Comparison of ENCODE assay signal across 24 cellular contexts in genomic region chr14:42045393-42045792, GRCh38.
"Had no signal": no experiment of that assay in that cellular context is flagged by ENCODE, and none has a peak within 500 bp of the region (broad histone marks: within the 10 kb centered on the region; RNA-seq: fewer than 3 reads in every experiment).

No MANE protein-coding gene starts in this region.

- ATAC-seq: mucosa of descending colon; naive thymus-derived CD4-positive, alpha-beta T cell; natural killer cell treated with Interleukin-12 subunit alpha and Interleukin-12 subunit beta and Interleukin-15 and Interleukin-18, amount 100 ng/mL, for 72 hours; right lobe of liver; stimulated activated memory B cell treated with anti-CD40 and anti-IgM and Interleukin-4, amounts not matched to agents 10 μg/mL and 1 μg/mL and 100 μg/mL, for 72 hours; stimulated activated naive CD8-positive, alpha-beta T cell treated with anti-CD3 and anti-CD28 coated beads, Interleukin-15, amount 100 ng/mL, for 72 hours had no signal

- H3K36me3 ChIP-seq: left ventricle myocardium inferior, ovary, right atrium auricular region, right lobe of liver, tibial nerve, uterus had no signal

- H3K4me2 ChIP-seq: smooth muscle cell had no signal

- H3K36me3 Mint-ChIP-seq: naive thymus-derived CD4-positive, alpha-beta T cell; stimulated activated memory B cell treated with anti-CD40 and anti-IgM and Interleukin-4, amounts not matched to agents 10 μg/mL and 1 μg/mL and 100 μg/mL, for 72 hours; type B pancreatic cell had no signal

- H3K27me3 ChIP-seq: ovary, right atrium auricular region, right lobe of liver, tibial nerve, uterus had no signal

- H3K27ac Mint-ChIP-seq: naive thymus-derived CD4-positive, alpha-beta T cell; natural killer cell treated with Interleukin-12 subunit alpha and Interleukin-12 subunit beta and Interleukin-15 and Interleukin-18, amount 100 ng/mL, for 72 hours; progenitor cell of endocrine pancreas; stimulated activated memory B cell treated with anti-CD40 and anti-IgM and Interleukin-4, amounts not matched to agents 10 μg/mL and 1 μg/mL and 100 μg/mL, for 72 hours; stimulated activated naive CD8-positive, alpha-beta T cell treated with anti-CD3 and anti-CD28 coated beads, Interleukin-15, amount 100 ng/mL, for 72 hours; type B pancreatic cell had no signal

- H3K4me3 ChIP-seq: left ventricle myocardium inferior, lung, mucosa of descending colon, ovary, right atrium auricular region, right lobe of liver, smooth muscle cell, tibial nerve, uterus had no signal

- DNase-seq: islet precursor cell; left ventricle myocardium inferior; mesendoderm; midbrain; mucosa of descending colon; naive thymus-derived CD4-positive, alpha-beta T cell; ovary; right lobe of liver; stimulated activated CD4-positive, alpha-beta T cell treated with anti-CD3 and anti-CD28 coated beads, Interleukin-1b, Interleukin-23, amount 100 ng/mL, for 48 hours; stimulated activated CD4-positive, alpha-beta T cell treated with anti-CD3 and anti-CD28 coated beads, Interleukin-2, amount 100 ng/mL, for 48 hours; stimulated activated CD4-positive, alpha-beta T cell treated with anti-CD3 and anti-CD28 coated beads, Interleukin-4, amount 100 ng/mL, for 4 hours; stimulated activated CD8-positive, alpha-beta memory T cell treated with anti-CD3 and anti-CD28 coated beads, Interleukin-4, amount 100 ng/mL, for 48 hours; stimulated activated naive CD4-positive, alpha-beta T cell treated with Interleukin-2 at 50 U/mL for 16 hours; stimulated activated naive CD8-positive, alpha-beta T cell treated with anti-CD3 and anti-CD28 coated beads, Interleukin-15, amount 100 ng/mL, for 72 hours; substantia nigra; uterus had no signal

- H3K9me3 Mint-ChIP-seq: stimulated activated naive CD8-positive, alpha-beta T cell treated with anti-CD3 and anti-CD28 coated beads, Interleukin-15, amount 100 ng/mL, for 72 hours; type B pancreatic cell had no signal

- H3K4me1 Mint-ChIP-seq: stimulated activated memory B cell treated with anti-CD40 and anti-IgM and Interleukin-4, amounts not matched to agents 10 μg/mL and 1 μg/mL and 100 μg/mL, for 72 hours; stimulated activated naive CD8-positive, alpha-beta T cell treated with anti-CD3 and anti-CD28 coated beads, Interleukin-15, amount 100 ng/mL, for 72 hours had no signal

- H3K27ac ChIP-seq: left ventricle myocardium inferior, ovary, right atrium auricular region, right lobe of liver, tibial nerve, uterus had no signal

- H3K4me3 Mint-ChIP-seq: naive thymus-derived CD4-positive, alpha-beta T cell; natural killer cell treated with Interleukin-12 subunit alpha and Interleukin-12 subunit beta and Interleukin-15 and Interleukin-18, amount 100 ng/mL, for 72 hours; stimulated activated memory B cell treated with anti-CD40 and anti-IgM and Interleukin-4, amounts not matched to agents 10 μg/mL and 1 μg/mL and 100 μg/mL, for 72 hours; stimulated activated naive CD8-positive, alpha-beta T cell treated with anti-CD3 and anti-CD28 coated beads, Interleukin-15, amount 100 ng/mL, for 72 hours; type B pancreatic cell had no signal

- H3K27me3 Mint-ChIP-seq: naive thymus-derived CD4-positive, alpha-beta T cell; natural killer cell treated with Interleukin-12 subunit alpha and Interleukin-12 subunit beta and Interleukin-15 and Interleukin-18, amount 100 ng/mL, for 72 hours; progenitor cell of endocrine pancreas; stimulated activated memory B cell treated with anti-CD40 and anti-IgM and Interleukin-4, amounts not matched to agents 10 μg/mL and 1 μg/mL and 100 μg/mL, for 72 hours; stimulated activated naive CD8-positive, alpha-beta T cell treated with anti-CD3 and anti-CD28 coated beads, Interleukin-15, amount 100 ng/mL, for 72 hours had no signal

- H3K4me1 ChIP-seq: left ventricle myocardium inferior, right atrium auricular region, right lobe of liver, tibial nerve, uterus had no signal

- H3K9me3 ChIP-seq: ovary, right lobe of liver, uterus had no signal
